Comparison of ENCODE assay signal across 7 cellular contexts in genomic region chr15:21272176-21272982, GRCh38.
DNase-seq lines count a peak whose midpoint lies in the region; ATAC-seq and TF ChIP-seq lines count a peak whose summit lies in the region.
"Not testable (repeated sequence)": the region's sequence is repeated elsewhere in the genome, so short reads cannot be mapped to it uniquely, and the experiment has no call there.

No MANE protein-coding gene starts in this region.

- H3K36me3 ChIP-seq in SJCRH30, left lung: not testable (repeated sequence)

- intact Hi-C loops in left lung (cut with DNase I) = not testable (repeated sequence)

- H3K9me3 ChIP-seq in SJCRH30 (replicated peaks); left lung: not testable (repeated sequence)

- H3K4me3 ChIP-seq in SJCRH30 = peak overlapping the region; percentile 16
- not testable (repeated sequence) for H3K4me3 ChIP-seq in left lung

- H3K27ac ChIP-seq in SJCRH30 = peak overlapping the region; percentile 53
- not testable (repeated sequence) for H3K27ac ChIP-seq in left lung

- ATAC-seq in GM18519 (IDR thresholded peaks at IDR 0.05; ENCODE audit: low FRiP score, unreplicated experiment) = peak; percentile 45
- ATAC-seq in GM21576 (IDR thresholded peaks at IDR 0.05; ENCODE audit: unreplicated experiment) = peak; percentile 61
- ATAC-seq in HG02973 (IDR thresholded peaks at IDR 0.05; ENCODE audit: unreplicated experiment) = peak; percentile 63
- peak; percentile 57 for ATAC-seq in HG03565 (IDR thresholded peaks at IDR 0.05; ENCODE audit: unreplicated experiment)
- peak; percentile 24 for ATAC-seq in left lung

- not testable (repeated sequence) for H3K27me3 ChIP-seq in SJCRH30, left lung

- H3K4me1 ChIP-seq in SJCRH30 = peaks cover 23% of the 10 kb centered on the region
- H3K4me1 ChIP-seq in left lung = not testable (repeated sequence)

- TF ChIP-seq CTCF in left lung (IDR thresholded peaks at IDR 0.05) = not testable (repeated sequence)

- DNase-seq in SJCRH30 (peak; percentile 29 to 62), dedifferentiated amniotic fluid mesenchymal stem cell (ENCODE audit: extremely low spot score) (peak; percentile 19)
- DNase-seq in left lung = not testable (repeated sequence)
